ENCODE assay signal across 27 cellular contexts in genomic region chr6:31179042-31179386, GRCh38. TPM values are rescaled to one million over a fixed set of nuclear protein-coding genes. Genes with fewer than 3 reads are reported as not detected.
DNase-seq lines count a peak whose midpoint lies in the region; ATAC-seq and TF ChIP-seq lines count a peak whose summit lies in the region.
"Had no signal": no experiment of that assay in that cellular context is flagged by ENCODE, and none has a peak within 500 bp of the region (broad histone marks: within the 10 kb centered on the region; RNA-seq: fewer than 3 reads in every experiment).

No MANE protein-coding gene starts in this region.

- no peaks in the 10 kb centered on the region for H3K36me3 Mint-ChIP-seq in activated CD4-positive, alpha-beta T cell treated with anti-CD3 and anti-CD28 coated beads for 36 hours (ENCODE audit: low read depth)
- H3K36me3 Mint-ChIP-seq in immature natural killer cell, result no peaks in the 10 kb centered on the region
- H3K36me3 Mint-ChIP-seq in activated naive CD4-positive, alpha-beta T cell treated with anti-CD3 and anti-CD28 coated beads, Interleukin-2, amount 50 U/mL, for 72 hours, result no peaks in the 10 kb centered on the region
- H3K36me3 Mint-ChIP-seq: naive B cell had no signal

- H3K79me2 ChIP-seq in Loucy (ENCODE audit: insufficient read depth, low read length), result peaks cover 3% of the 10 kb centered on the region; the same call in 1 of the 2 replicates

- TF ChIP-seq CTCF in Loucy (conservative IDR thresholded peaks at IDR 0.05; ENCODE audit: low read length), result no peak
- TF ChIP-seq CTCF in colonic mucosa (IDR thresholded peaks at IDR 0.05), result no peak

- H3K4me3 ChIP-seq in Loucy (ENCODE audit: low read length, poor library complexity, severe bottlenecking) (no peak overlapping the region), colonic mucosa (no peak overlapping the region), mucosa of stomach (ENCODE audit: low read length) (peak overlapping the region; percentile 4)
- H3K4me3 ChIP-seq: body of pancreas, esophagus squamous epithelium, ovary, right atrium auricular region, upper lobe of left lung had no signal

- H3K9me3 ChIP-seq in Loucy (ENCODE audit: insufficient read depth, low read depth, low read length) (no peaks in the 10 kb centered on the region), colonic mucosa (no peaks in the 10 kb centered on the region), mucosa of stomach (ENCODE audit: control insufficient read depth, low read length) (no peaks in the 10 kb centered on the region)
- H3K9me3 ChIP-seq: body of pancreas, esophagus squamous epithelium, ovary, right atrium auricular region, upper lobe of left lung had no signal

- intact Hi-C loops in activated CD4-positive, alpha-beta T cell treated with anti-CD3 and anti-CD28 coated beads for 36 hours (cut with DNase I, micrococcal nuclease), result no loop called here
- intact Hi-C loops in colonic mucosa (cut with DNase I), result no loop called here

- peak overlapping the region; percentile 16 for H3K4me3 Mint-ChIP-seq in activated CD4-positive, alpha-beta T cell treated with anti-CD3 and anti-CD28 coated beads for 36 hours
- H3K4me3 Mint-ChIP-seq in immature natural killer cell, result no peak overlapping the region
- H3K4me3 Mint-ChIP-seq: activated B cell treated with CpG ODN at 0.5 μM for 24 hours; activated T-cell treated with anti-CD3 and anti-CD28 coated beads, Interleukin-2, amount 50 U/mL, for 4 hours had no signal

- no peaks in the 10 kb centered on the region for H3K9me3 Mint-ChIP-seq in activated CD4-positive, alpha-beta T cell treated with anti-CD3 and anti-CD28 coated beads for 36 hours (ENCODE audit: low read depth)
- no peaks in the 10 kb centered on the region for H3K9me3 Mint-ChIP-seq in immature natural killer cell
- no peaks in the 10 kb centered on the region for H3K9me3 Mint-ChIP-seq in activated naive CD4-positive, alpha-beta T cell treated with anti-CD3 and anti-CD28 coated beads, Interleukin-2, amount 50 U/mL, for 72 hours
- H3K9me3 Mint-ChIP-seq: activated B cell treated with CpG ODN at 0.5 μM for 24 hours; activated T-cell treated with anti-CD3 and anti-CD28 coated beads, Interleukin-2, amount 50 U/mL, for 4 hours; naive B cell had no signal

- H3K9me2 ChIP-seq in Loucy (replicated peaks; ENCODE audit: low read depth, low read length), result no peaks in the 10 kb centered on the region

- H4K20me1 ChIP-seq in Loucy (ENCODE audit: insufficient read depth, low read length, poor library complexity, severe bottlenecking), result no peaks in the 10 kb centered on the region

- CTCF ChIA-PET in activated CD4-positive, alpha-beta T cell treated with anti-CD3 and anti-CD28 coated beads for 36 hours (lab: Charles Lee), result interaction anchor here (0.6 kb wide), 1 partner anchor 18 kb away, joined by 3 read pairs; no protein-coding TSS in a partner anchor

- no peak for DNase-seq in activated CD4-positive, alpha-beta T cell treated with anti-CD3 and anti-CD28 coated beads for 36 hours
- no peak for DNase-seq in activated CD4-positive, alpha-beta T cell treated with anti-CD3 and anti-CD28 coated beads, Interleukin-2, amount 50 U/mL, for 48 hours
- DNase-seq in colonic mucosa (peak; percentile 60), immature natural killer cell (no peak)
- no peak for DNase-seq in activated naive CD4-positive, alpha-beta T cell treated with anti-CD3 and anti-CD28 coated beads, Interleukin-2, amount 50 U/mL, for 72 hours (ENCODE audit: low spot score in 2 of 2)
- DNase-seq: activated B cell treated with CpG ODN at 0.5 μM for 24 hours; activated T-cell treated with anti-CD3 and anti-CD28 coated beads, Interleukin-2, amount 50 U/mL, for 4 hours; body of pancreas; DMS79; effector CD8-positive, alpha-beta T cell; esophagus squamous epithelium; naive B cell; NCI-H1417 treated with DMSO at 0.1 percent for 48 hours; NK-92 treated with Interleukin-12 subunit alpha and Interleukin-12 subunit beta, amount 100 ng/mL, for 24 hours; ovary; stimulated activated CD4-positive, alpha-beta T cell treated with anti-CD3 and anti-CD28 coated beads, Interleukin-4, amount 100 ng/mL, for 4 hours; upper lobe of left lung had no signal

- peaks cover 22% of the 10 kb centered on the region for H3K4me1 Mint-ChIP-seq in activated CD4-positive, alpha-beta T cell treated with anti-CD3 and anti-CD28 coated beads for 36 hours
- peaks cover 9 to 19% of the 10 kb centered on the region in 2 donors for H3K4me1 Mint-ChIP-seq in immature natural killer cell

- ATAC-seq in activated CD4-positive, alpha-beta T cell treated with anti-CD3 and anti-CD28 coated beads for 36 hours, result no peak
- no peak for ATAC-seq in activated naive CD4-positive, alpha-beta T cell treated with anti-CD3 and anti-CD28 coated beads, Interleukin-2, amount 50 U/mL, for 72 hours
- no peak for ATAC-seq in HG02840 (IDR thresholded peaks at IDR 0.05; ENCODE audit: low FRiP score, unreplicated experiment)
- ATAC-seq: activated T-cell treated with anti-CD3 and anti-CD28 coated beads, Interleukin-2, amount 50 U/mL, for 4 hours; body of pancreas had no signal

- H3K27me3 ChIP-seq in Loucy (ENCODE audit: insufficient read depth, low read length, poor library complexity, severe bottlenecking) (no peaks in the 10 kb centered on the region), colonic mucosa (no peaks in the 10 kb centered on the region), mucosa of stomach (ENCODE audit: control insufficient read depth, insufficient read depth, low read length) (no peaks in the 10 kb centered on the region)
- H3K27me3 ChIP-seq: body of pancreas, esophagus squamous epithelium, ovary, right atrium auricular region, upper lobe of left lung had no signal

- H2AFZ ChIP-seq in Loucy (ENCODE audit: low read length), result no peak overlapping the region

- H3K4me2 ChIP-seq in Loucy (ENCODE audit: low read depth, low read length, poor library complexity, severe bottlenecking), result peak overlapping the region; percentile 17

- peak overlapping the region; percentile 23 for H3K27ac ChIP-seq in colonic mucosa
- H3K27ac ChIP-seq: esophagus squamous epithelium, HL-60, ovary, right atrium auricular region, upper lobe of left lung had no signal

- POLR2A ChIA-PET in activated CD4-positive, alpha-beta T cell treated with anti-CD3 and anti-CD28 coated beads for 36 hours (lab: Charles Lee), result no interaction called here

- H3K9ac ChIP-seq in Loucy (ENCODE audit: low read depth, low read length, poor library complexity, severe bottlenecking) (no peak overlapping the region), colonic mucosa (ENCODE audit: low read depth in 2 of 2, low read length in 2 of 2) (no peak overlapping the region), mucosa of stomach (ENCODE audit: low read length) (peak overlapping the region; percentile 7)

- H3K27ac Mint-ChIP-seq in activated CD4-positive, alpha-beta T cell treated with anti-CD3 and anti-CD28 coated beads for 36 hours, result peak overlapping the region; percentile 44
- H3K27ac Mint-ChIP-seq in immature natural killer cell, result no peak overlapping the region
- no peak overlapping the region for H3K27ac Mint-ChIP-seq in activated naive CD4-positive, alpha-beta T cell treated with anti-CD3 and anti-CD28 coated beads, Interleukin-2, amount 50 U/mL, for 72 hours
- H3K27ac Mint-ChIP-seq: activated B cell treated with CpG ODN at 0.5 μM for 24 hours had no signal

- H3K4me1 ChIP-seq in Loucy (ENCODE audit: insufficient read depth, low read length, poor library complexity, severe bottlenecking) (no peaks in the 10 kb centered on the region), colonic mucosa (peaks cover 8% of the 10 kb centered on the region), mucosa of stomach (ENCODE audit: control insufficient read depth, insufficient read depth, low read length) (peaks cover 24% of the 10 kb centered on the region)
- H3K4me1 ChIP-seq: right atrium auricular region had no signal

- H3F3A ChIP-seq in Loucy (ENCODE audit: low read depth), result no peaks in the 10 kb centered on the region

- H3K27me3 Mint-ChIP-seq in activated CD4-positive, alpha-beta T cell treated with anti-CD3 and anti-CD28 coated beads for 36 hours, result no peaks in the 10 kb centered on the region
- peaks cover 0 to 6% (median 4%) of the 10 kb centered on the region in 3 donors for H3K27me3 Mint-ChIP-seq in immature natural killer cell (ENCODE audit: low read depth in 3 of 3)
- H3K27me3 Mint-ChIP-seq: activated B cell treated with CpG ODN at 0.5 μM for 24 hours, naive B cell had no signal

- H3K36me3 ChIP-seq in Loucy (ENCODE audit: insufficient read depth, low read length) (no peaks in the 10 kb centered on the region), colonic mucosa (no peaks in the 10 kb centered on the region), mucosa of stomach (ENCODE audit: control insufficient read depth, insufficient read depth, low read length) (no peaks in the 10 kb centered on the region)
- H3K36me3 ChIP-seq: ovary, right atrium auricular region had no signal

RNA-seq across cellular contexts. Expression of gene POU5F1, which starts 8.5 kb away (rescaled TPM):
- under 1 TPM in 1 of 2 experiments, not detected in 1; 0.21 TPM for total RNA-seq in activated CD4-positive, alpha-beta T cell treated with anti-CD3 and anti-CD28 coated beads for 36 hours
- 1 to 10 TPM; 3.4 to 7.0 TPM for total RNA-seq in colonic mucosa
- polyA plus RNA-seq in immature natural killer cell, result under 1 TPM in 1 of 3 donors, not detected in 2; 0.15 TPM
- under 1 TPM in 1 of 2 donors, not detected in 1; 0.59 TPM for total RNA-seq in activated naive CD4-positive, alpha-beta T cell treated with anti-CD3 and anti-CD28 coated beads, Interleukin-2, amount 50 U/mL, for 72 hours
- total RNA-seq: cerebellum, M059J, NCI-H460, right atrium auricular region, SK-MEL-5 had no signal

RNA-seq across cellular contexts. Expression of gene TCF19, which starts 20.6 kb away (rescaled TPM):
- 10 to 100 TPM; 82.6 to 88.0 TPM for total RNA-seq in activated CD4-positive, alpha-beta T cell treated with anti-CD3 and anti-CD28 coated beads for 36 hours
- 10 to 100 TPM in 1 of 2 donors, 1 to 10 TPM in 1; 8.8 to 39.6 TPM for total RNA-seq in colonic mucosa
- polyA plus RNA-seq in immature natural killer cell, result 10 to 100 TPM in 2 of 3 donors, 1 to 10 TPM in 1; 9.4 to 13.7 (median 12.7) TPM
- 100 to 1,000 TPM in 1 of 2 donors, 10 to 100 TPM in 1; 93.3 to 100 TPM for total RNA-seq in activated naive CD4-positive, alpha-beta T cell treated with anti-CD3 and anti-CD28 coated beads, Interleukin-2, amount 50 U/mL, for 72 hours

RNA-seq across cellular contexts. Expression of gene CCHCR1, which starts 21.4 kb away (rescaled TPM):
- total RNA-seq in activated CD4-positive, alpha-beta T cell treated with anti-CD3 and anti-CD28 coated beads for 36 hours, result 10 to 100 TPM; 39.7 to 57.6 TPM
- 10 to 100 TPM; 31.8 to 55.4 TPM for total RNA-seq in colonic mucosa
- polyA plus RNA-seq in immature natural killer cell, result 1 to 10 TPM in 2 of 3 donors, under 1 TPM in 1; 0.42 to 6.1 (median 4.8) TPM
- 10 to 100 TPM; 73.5 to 86.2 TPM for total RNA-seq in activated naive CD4-positive, alpha-beta T cell treated with anti-CD3 and anti-CD28 coated beads, Interleukin-2, amount 50 U/mL, for 72 hours

RNA-seq across cellular contexts. Expression of gene PSORS1C2, which starts 40.1 kb away (rescaled TPM):
- total RNA-seq in activated CD4-positive, alpha-beta T cell treated with anti-CD3 and anti-CD28 coated beads for 36 hours, result not detected
- not detected for total RNA-seq in colonic mucosa
- not detected for polyA plus RNA-seq in immature natural killer cell
- not detected for total RNA-seq in activated naive CD4-positive, alpha-beta T cell treated with anti-CD3 and anti-CD28 coated beads, Interleukin-2, amount 50 U/mL, for 72 hours
- total RNA-seq: activated B cell treated with CpG ODN at 0.5 μM for 24 hours; activated CD8-positive, alpha-beta memory T cell treated with anti-CD3 and anti-CD28 coated beads for 36 hours; activated T-cell treated with anti-CD3 and anti-CD28 coated beads, Interleukin-2, amount 50 U/mL, for 4 hours; body of pancreas; cerebellum; M059J; NCI-H460; ovary; right atrium auricular region; SK-MEL-5; upper lobe of left lung had no signal
- polyA plus RNA-seq: ovary had no signal

RNA-seq across cellular contexts. Expression of gene CDSN, which starts 58.8 kb away (rescaled TPM):
- not detected for total RNA-seq in activated CD4-positive, alpha-beta T cell treated with anti-CD3 and anti-CD28 coated beads for 36 hours
- total RNA-seq in colonic mucosa, result not detected
- not detected for polyA plus RNA-seq in immature natural killer cell
- not detected for total RNA-seq in activated naive CD4-positive, alpha-beta T cell treated with anti-CD3 and anti-CD28 coated beads, Interleukin-2, amount 50 U/mL, for 72 hours
- total RNA-seq: activated B cell treated with CpG ODN at 0.5 μM for 24 hours; activated CD8-positive, alpha-beta memory T cell treated with anti-CD3 and anti-CD28 coated beads for 36 hours; activated T-cell treated with anti-CD3 and anti-CD28 coated beads, Interleukin-2, amount 50 U/mL, for 4 hours; body of pancreas; cerebellum; M059J; NCI-H460; right atrium auricular region; SK-MEL-5; upper lobe of left lung had no signal
